28 cellular contexts compared by ENCODE assay signal in the genomic region with DNA sequence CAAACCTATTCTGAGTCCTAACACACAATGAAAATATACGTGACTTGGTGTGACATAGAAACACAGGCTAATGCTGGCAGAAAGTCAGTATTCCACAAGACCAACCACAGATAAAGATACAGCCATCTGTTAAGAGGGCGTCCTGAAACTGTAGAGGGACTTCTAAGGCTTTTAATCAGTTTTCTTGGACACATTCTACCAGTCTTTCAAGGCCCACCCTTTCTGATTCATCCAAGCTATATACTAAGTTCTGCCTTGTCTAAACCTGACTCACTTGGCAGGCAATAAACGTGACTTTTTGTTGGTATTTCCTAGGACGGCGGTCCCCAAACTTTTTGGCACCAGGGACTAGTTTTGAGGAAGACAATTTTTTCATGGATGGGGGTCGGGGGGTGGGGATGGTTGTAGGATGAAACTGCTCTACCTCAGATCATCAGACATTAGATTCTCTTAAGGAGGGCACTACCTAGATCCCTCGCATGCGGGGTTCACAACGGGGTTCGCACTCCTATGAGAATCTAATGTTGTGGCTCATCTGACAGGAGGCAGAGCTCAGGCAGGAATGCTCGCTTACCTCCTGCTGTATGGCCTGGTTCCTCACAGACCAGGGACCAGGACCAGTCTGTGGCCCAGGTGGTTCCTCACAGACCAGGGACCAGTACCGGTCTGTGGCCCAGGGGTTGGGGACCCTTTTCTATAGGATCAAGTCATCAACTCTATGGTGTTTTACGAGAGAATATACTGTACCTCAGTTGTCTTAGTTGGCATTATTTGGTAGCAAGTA.
DNase-seq lines count a peak whose midpoint lies in the region; ATAC-seq and TF ChIP-seq lines count a peak whose summit lies in the region.
"Had no signal": no experiment of that assay in that cellular context is flagged by ENCODE, and none has a peak within 500 bp of the region (broad histone marks: within the 10 kb centered on the region; RNA-seq: fewer than 3 reads in every experiment).

No MANE protein-coding gene starts in this region.

- H3K4me3 ChIP-seq in GM23338 = no peak overlapping the region
- H3K4me3 ChIP-seq in adrenal gland = no peak overlapping the region
- H3K4me3 ChIP-seq: BLaER1, left ventricle myocardium inferior, uterus had no signal

- DNase-seq in GM23338 (ENCODE audit: low spot score) = no peak
- peak; percentile 29 for DNase-seq in RKO (ENCODE audit: low spot score)
- peak; percentile 16 for DNase-seq in cerebellar cortex (ENCODE audit: low spot score)
- no peak for DNase-seq in left lobe of liver (ENCODE audit: low spot score)
- no peak for DNase-seq in adrenal gland
- DNase-seq in NCI-H82 (lab: John Stamatoyannopoulos, UW) = no peak
- DNase-seq: activated CD4-positive, alpha-beta T cell treated with anti-CD3 and anti-CD28 coated beads, Interleukin-2, amount 50 U/mL, for 4 hours; activated naive CD4-positive, alpha-beta T cell treated with Interleukin-2 at 50 U/mL for 16 hours; amniotic stem cell; COR-L47; DMS79; effector CD4-positive, alpha-beta T cell; H9; hippocampal formation; Karpas-422; left ventricle myocardium inferior; naive B cell; NCI-H146; NCI-H2107; NCI-H446; occipital lobe; Right ventricle myocardium superior; uterus had no signal

- no peaks in the 10 kb centered on the region for H3K27me3 ChIP-seq in GM23338 (ENCODE audit: insufficient read depth)
- no peaks in the 10 kb centered on the region for H3K27me3 ChIP-seq in adrenal gland
- H3K27me3 ChIP-seq: BLaER1, uterus had no signal

- H3K4me1 ChIP-seq in GM23338 (ENCODE audit: insufficient read depth) = no peaks in the 10 kb centered on the region
- no peaks in the 10 kb centered on the region for H3K4me1 ChIP-seq in adrenal gland (replicated peaks in 1 of 2)
- H3K4me1 ChIP-seq: left ventricle myocardium inferior, uterus had no signal

- H4K20me1 ChIP-seq in GM23338 (replicated peaks; ENCODE audit: insufficient read depth) = no peaks in the 10 kb centered on the region
- H4K20me1 ChIP-seq: BLaER1 had no signal

- H2AFZ ChIP-seq in GM23338 = no peak overlapping the region

- H3K4me1 Mint-ChIP-seq in GM23338 = no peaks in the 10 kb centered on the region
- H3K4me1 Mint-ChIP-seq: H9 had no signal

- TF ChIP-seq POLR2A in adrenal gland (IDR thresholded peaks at IDR 0.05) = no peak

- H3K79me2 ChIP-seq in GM23338 (replicated peaks; ENCODE audit: insufficient read depth) = no peaks in the 10 kb centered on the region

- peaks cover 44% of the 10 kb centered on the region for H3K36me3 Mint-ChIP-seq in GM23338 (ENCODE audit: low read depth)

- no peak for ATAC-seq in GM23338
- ATAC-seq in left lobe of liver = peak; percentile 37
- no peak for ATAC-seq in GM18873 (IDR thresholded peaks at IDR 0.05; ENCODE audit: low FRiP score, unreplicated experiment)
- ATAC-seq in GM19023 (IDR thresholded peaks at IDR 0.05; ENCODE audit: unreplicated experiment) = no peak

- H3K4me2 ChIP-seq in GM23338 = no peak overlapping the region
- H3K4me2 ChIP-seq: BLaER1 had no signal

- no peaks in the 10 kb centered on the region for H3K9me3 Mint-ChIP-seq in GM23338
- H3K9me3 Mint-ChIP-seq: H9; naive B cell; stimulated activated naive CD8-positive, alpha-beta T cell treated with anti-CD3 and anti-CD28 coated beads, Interleukin-15, Interleukin-2, amounts not matched to agents 100 ng/mL and 50 ng/mL, for 24 hours; T-helper 2 cell treated with Interferon-gamma antibody and Interleukin-4, amounts not matched to agents 5 μg/mL and 100 μg/mL, for 36 hours had no signal

- H3K9me2 ChIP-seq in GM23338 (ENCODE audit: insufficient read depth) = no peaks in the 10 kb centered on the region

- H3K36me3 ChIP-seq in GM23338 (ENCODE audit: insufficient read depth) (peaks cover 3% of the 10 kb centered on the region; the same call in 1 of the 2 replicates), adrenal gland (replicated peaks in 1 of 2) (peaks cover 0 to 18% of the 10 kb centered on the region in 2 donors)
- H3K36me3 ChIP-seq: uterus had no signal

- H3K9me3 ChIP-seq in adrenal gland (replicated peaks in 1 of 3) = no peaks in the 10 kb centered on the region
- H3K9me3 ChIP-seq: BLaER1, left ventricle myocardium inferior, uterus had no signal

- H3K27me3 Mint-ChIP-seq in GM23338 (ENCODE audit: insufficient read depth, low read depth, poor library complexity) = peaks cover 4% of the 10 kb centered on the region
- H3K27me3 Mint-ChIP-seq: naive B cell; stimulated activated naive CD8-positive, alpha-beta T cell treated with anti-CD3 and anti-CD28 coated beads, Interleukin-15, Interleukin-2, amounts not matched to agents 100 ng/mL and 50 ng/mL, for 24 hours had no signal

- H3F3A ChIP-seq in GM23338 (replicated peaks; ENCODE audit: low read depth) = no peaks in the 10 kb centered on the region

- WGBS in adrenal gland, 4 donors = 86 to 92% (median 88%) methylated on average over 11 to 13 of the region's 13 CpGs

- intact Hi-C loops in adrenal gland (cut with DNase I) = no loop called here

- H3K27ac ChIP-seq in GM23338 (ENCODE audit: low read depth) (no peak overlapping the region), adrenal gland (no peak overlapping the region)
- H3K27ac ChIP-seq: BLaER1, left ventricle myocardium inferior, uterus had no signal

- TF ChIP-seq CTCF in GM23338 (conservative IDR thresholded peaks at IDR 0.05; ENCODE audit: low read depth in 2 of 2) (no peak), adrenal gland (IDR thresholded peaks at IDR 0.05) (no peak)

- H3K27ac Mint-ChIP-seq in GM23338 = no peak overlapping the region
- H3K27ac Mint-ChIP-seq: H9; stimulated activated naive CD8-positive, alpha-beta T cell treated with anti-CD3 and anti-CD28 coated beads, Interleukin-15, Interleukin-2, amounts not matched to agents 100 ng/mL and 50 ng/mL, for 24 hours; T-helper 2 cell treated with Interferon-gamma antibody and Interleukin-4, amounts not matched to agents 5 μg/mL and 100 μg/mL, for 36 hours had no signal

- H3K4me3 Mint-ChIP-seq in GM23338 = no peak overlapping the region
- H3K4me3 Mint-ChIP-seq: H9; naive B cell; stimulated activated naive CD8-positive, alpha-beta T cell treated with anti-CD3 and anti-CD28 coated beads, Interleukin-15, Interleukin-2, amounts not matched to agents 100 ng/mL and 50 ng/mL, for 24 hours; T-helper 2 cell treated with Interferon-gamma antibody and Interleukin-4, amounts not matched to agents 5 μg/mL and 100 μg/mL, for 36 hours had no signal

TF ChIP-seq in GM23338, 12 proteins besides CTCF, POLR2A, EP300 and RAD21 (continues in another document):
- TF ChIP-seq POLR2AphosphoS5 (IDR thresholded peaks at IDR 0.05; ENCODE audit: low read depth) (peak; percentile 36; the same call in 1 of the 2 replicates), ETS1 (IDR thresholded peaks at IDR 0.05) (no peak), JUNB (IDR thresholded peaks at IDR 0.05; ENCODE audit: unreplicated experiment) (no peak), ZNF114 (CRISPR knock-in tag; IDR thresholded peaks at IDR 0.05) (no peak)

Comparison
In these comparisons a context has a peak if more than half of its experiments do, and no peak if none do; other contexts are left out.
1. DNase-seq: peak in RKO (single experiment) and cerebellar cortex (single experiment); none in GM23338 (single experiment), left lobe of liver (single experiment), adrenal gland (0 of 7) and NCI-H82 (single experiment).